In the genomic region with DNA sequence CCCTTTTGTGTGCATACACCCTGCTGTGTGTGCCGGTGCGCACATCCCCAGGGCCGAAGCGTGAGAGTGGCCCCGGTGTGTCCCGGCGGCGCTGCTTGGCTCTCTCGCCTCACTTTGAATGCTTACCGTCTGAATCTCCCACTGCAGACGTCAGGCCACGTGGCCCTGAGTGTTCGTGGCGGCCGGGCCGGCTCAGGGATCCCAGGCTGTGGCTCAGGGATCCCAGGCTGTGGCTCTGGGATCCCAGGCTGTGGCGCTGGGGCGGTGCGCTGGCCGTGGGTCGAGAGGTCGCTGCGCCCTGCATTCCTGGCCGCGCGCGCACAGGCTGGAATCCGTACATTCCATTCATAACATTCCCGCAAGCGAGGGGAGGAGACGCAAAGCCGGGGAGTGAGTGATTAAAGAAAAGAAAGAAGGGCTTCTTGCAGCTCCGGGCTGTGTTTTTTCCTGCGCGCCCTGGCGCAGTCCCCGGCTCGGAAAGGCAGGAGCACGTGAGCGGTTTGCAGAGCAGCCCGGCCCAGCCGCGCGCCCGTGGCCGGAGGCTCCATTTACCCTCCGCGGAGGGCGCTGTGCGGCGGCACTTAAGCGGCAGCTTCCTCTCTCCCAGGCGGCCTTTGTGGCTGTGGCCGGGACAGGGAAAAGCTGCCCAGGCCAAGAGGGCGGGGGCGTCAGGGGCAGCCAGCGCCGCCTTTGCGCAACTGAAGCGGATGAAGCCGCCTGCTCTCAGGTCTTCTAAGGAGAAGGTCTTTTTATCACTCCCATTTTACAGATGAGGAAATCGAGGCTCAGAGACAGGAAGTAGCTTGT, we compare ENCODE assay signal across 8 cellular contexts.
DNase-seq lines count a peak whose midpoint lies in the region; ATAC-seq and TF ChIP-seq lines count a peak whose summit lies in the region.

No MANE protein-coding gene starts in this region.

- H3K9me3 ChIP-seq in ascending aorta (no peaks in the 10 kb centered on the region), right atrium auricular region (no peaks in the 10 kb centered on the region)

- no peaks in the 10 kb centered on the region for H3K9me3 Mint-ChIP-seq in progenitor cell of endocrine pancreas (ENCODE audit: low read depth)

- H3K4me3 ChIP-seq in HL-60 (replicated peaks; ENCODE audit: insufficient read depth, low read length) (peak overlapping the region; percentile 21), ascending aorta (peak overlapping the region; percentile 34 to 50), right atrium auricular region (peak overlapping the region; percentile 22 to 36)

- ATAC-seq in HG02840 (IDR thresholded peaks at IDR 0.05; ENCODE audit: low FRiP score, unreplicated experiment) (no peak), HG02973 (IDR thresholded peaks at IDR 0.05; ENCODE audit: unreplicated experiment) (no peak), HG03354 (IDR thresholded peaks at IDR 0.05; ENCODE audit: poor library complexity, severe bottlenecking, unreplicated experiment) (no peak)

- H3K4me1 ChIP-seq in ascending aorta (peaks cover 20 to 56% of the 10 kb centered on the region in 2 donors), right atrium auricular region (peaks cover 0 to 48% of the 10 kb centered on the region in 2 donors)

- H3K4me1 Mint-ChIP-seq in progenitor cell of endocrine pancreas (ENCODE audit: low read depth) = peaks cover 16% of the 10 kb centered on the region

- H3K36me3 ChIP-seq in ascending aorta (no peaks in the 10 kb centered on the region), right atrium auricular region (no peaks in the 10 kb centered on the region)

- peak; percentile 36 to 62 for DNase-seq in HL-60 (ENCODE audit: low read depth in 1 of 2, low spot score in 1 of 2)
- peak; percentile 32 to 96 for DNase-seq in ascending aorta (ENCODE audit: low spot score in 2 of 2)
- DNase-seq in right atrium auricular region (ENCODE audit: low spot score) = peak; percentile 93
- DNase-seq in progenitor cell of endocrine pancreas (ENCODE audit: low spot score, unreplicated experiment) = peak; percentile 64
- no peak for DNase-seq in germinal center (ENCODE audit: low spot score)

- intact Hi-C loops in ascending aorta (cut with DNase I) = loop anchor here (2.0 kb wide), 1 partner anchor 59 kb away; no protein-coding TSS in a partner anchor

- peaks cover 7% of the 10 kb centered on the region for H3K27me3 Mint-ChIP-seq in progenitor cell of endocrine pancreas

- H3K4me3 Mint-ChIP-seq in progenitor cell of endocrine pancreas (ENCODE audit: low read depth) = peak overlapping the region; percentile 72

- TF ChIP-seq CTCF in HL-60 (IDR thresholded peaks at IDR 0.05; ENCODE audit: insufficient read depth, low read length) (no peak), ascending aorta (IDR thresholded peaks at IDR 0.05) (peak in 2 of 3 experiments; percentile 31 to 38), right atrium auricular region (IDR thresholded peaks at IDR 0.05) (peak in 1 of 2 donors; percentile 39), progenitor cell of endocrine pancreas (IDR thresholded peaks at IDR 0.05; ENCODE audit: unreplicated experiment) (no peak)

- peak overlapping the region; percentile 97 for H3K27ac Mint-ChIP-seq in progenitor cell of endocrine pancreas

- H3K27me3 ChIP-seq in HL-60 (ENCODE audit: insufficient read depth, poor library complexity, severe bottlenecking) (peaks cover 7% of the 10 kb centered on the region), ascending aorta (no peaks in the 10 kb centered on the region), right atrium auricular region (no peaks in the 10 kb centered on the region)

- H3K27ac ChIP-seq in HL-60 (replicated peaks) (no peak overlapping the region), ascending aorta (peak overlapping the region; percentile 92 to 99), right atrium auricular region (peak overlapping the region; percentile 88 to 93)

- H3K36me3 Mint-ChIP-seq in progenitor cell of endocrine pancreas (ENCODE audit: insufficient read depth) = no peaks in the 10 kb centered on the region

Comparison
In these comparisons a context has a peak if more than half of its experiments do, and no peak if none do; other contexts are left out.
1. CTCF ChIP-seq: peak in ascending aorta (2 of 3); none in HL-60 (single experiment) and progenitor cell of endocrine pancreas (single experiment).
2. Peak in every context shown above with its lines, with median percentiles within 50 percentile points of each other: H3K4me3 ChIP-seq.